ENCODE assay signal across 11 cellular contexts in genomic region chr22:44831885-44832284, GRCh38.
"Had no signal": no experiment of that assay in that cellular context is flagged by ENCODE, and none has a peak within 500 bp of the region (broad histone marks: within the 10 kb centered on the region; RNA-seq: fewer than 3 reads in every experiment).

No MANE protein-coding gene starts in this region.

- ATAC-seq: GM23338, HCT116 had no signal

- DNase-seq: GM23248, GOT3, H7, H9, HCEC 1CT, HFFc6 had no signal

- H3K4me3 ChIP-seq: GM23248, GM23338, HAP-1 had no signal

- H3K27ac ChIP-seq: GM23248 had no signal

- H3K36me3 ChIP-seq: HAP-1 had no signal

- FAIRE-seq: H1, H54 had no signal

- H3K4me1 ChIP-seq: HAP-1 had no signal

- H3K9me3 ChIP-seq: HAP-1 had no signal
